Comparison of ENCODE assay signal across 19 cellular contexts in genomic region chr9:101270325-101270701, GRCh38.
DNase-seq lines count a peak whose midpoint lies in the region; ATAC-seq, FAIRE-seq and TF ChIP-seq lines count a peak whose summit lies in the region.
"Had no signal": no experiment of that assay in that cellular context is flagged by ENCODE, and none has a peak within 500 bp of the region (broad histone marks: within the 10 kb centered on the region; RNA-seq: fewer than 3 reads in every experiment).

No MANE protein-coding gene starts in this region.

- TF ChIP-seq POLR2A in A549 (IDR thresholded peaks at IDR 0.05; ENCODE audit: low read length) = no peak

- POLR2A ChIA-PET in A549 (lab: Yijun Ruan, JAX) = no interaction called here

- FAIRE-seq in A549 (lab: Jason Lieb, UNC) = no peak
- FAIRE-seq: GM12878, GM19239, HTR-8/SVneo, K562 had no signal

- H3K27ac ChIP-seq in A549 (no peak overlapping the region), HUES64 (ENCODE audit: low read depth, low read length) (0 out of 2 replicates have a peak overlapping the region, but pooled peaks have one; percentile 9), cingulate gyrus (ENCODE audit: low read depth, low read length) (peak overlapping the region; percentile 76), foreskin keratinocyte (no peak overlapping the region)

- no peaks in the 10 kb centered on the region for H3K36me3 ChIP-seq in HUES64 (ENCODE audit: insufficient read depth, low read length)

- H3K4me1 ChIP-seq in A549 = 0 out of 3 replicates have a peak, but pooled peaks cover 5% of the 10 kb centered on the region
- H3K4me1 ChIP-seq in HUES64 (ENCODE audit: insufficient read depth, low read length) = peaks cover 22% of the 10 kb centered on the region
- no peaks in the 10 kb centered on the region for H3K4me1 ChIP-seq in foreskin keratinocyte

- ATAC-seq in A549 (peak in 1 of 2 experiments; percentile 24; a peak in 1 of 6 replicates), foreskin keratinocyte (no peak), GM21786 (IDR thresholded peaks at IDR 0.05; ENCODE audit: unreplicated experiment) (no peak)
- ATAC-seq: GM12878, K562 had no signal

- CTCF ChIA-PET in A549 (lab: Yijun Ruan, JAX) = no interaction called here

- TF ChIP-seq RAD21 in A549 (conservative IDR thresholded peaks at IDR 0.05 in 1 of 2, IDR thresholded peaks at IDR 0.05 in 1 of 2) = no peak

- H3K9me3 ChIP-seq in A549 = no peaks in the 10 kb centered on the region
- H3K9me3 ChIP-seq in HUES64 (ENCODE audit: insufficient read depth, low read depth, low read length) = no peaks in the 10 kb centered on the region

- 26% methylated on average over 2 of the region's 2 CpGs for WGBS in A549 (ENCODE audit: missing lambda C conversion rate)
- 38% methylated on average over 2 of the region's 2 CpGs for whole genome bisulfite sequencing in HUES64

- H3K4me2 ChIP-seq in A549 = peak overlapping the region; percentile 23; the same call in 2 of the 3 replicates

- H3K9ac ChIP-seq in HUES64 (ENCODE audit: low read depth, low read length) = no peak overlapping the region

- TF ChIP-seq CTCF in A549 (IDR thresholded peaks at IDR 0.05) (no peak), foreskin keratinocyte (conservative IDR thresholded peaks at IDR 0.05) (no peak)

- TF ChIP-seq EP300 in A549 (IDR thresholded peaks at IDR 0.05) = no peak

- H3K4me3 ChIP-seq in A549 (no peak overlapping the region), HUES64 (ENCODE audit: low read length) (no peak overlapping the region)
- H3K4me3 ChIP-seq: GM12878, K562 had no signal

- peak in 1 of 2 experiments; percentile 3 for DNase-seq in A549 (ENCODE audit: low read depth in 1 of 2, low spot score in 1 of 2)
- DNase-seq in medulla oblongata (ENCODE audit: extremely low spot score) = peak; percentile 48
- no peak for DNase-seq in foreskin keratinocyte
- DNase-seq in effector CD8-positive, alpha-beta T cell (lab: John Stamatoyannopoulos, UW) = no peak
- no peak for DNase-seq in glomerular visceral epithelial cell (ENCODE audit: extremely low spot score)
- DNase-seq: AML-193; Calu3; CD4-positive, alpha-beta T cell; NCI-H1048; NCI-H146; NCI-H2107; NCI-H446 treated with DMSO at 0.1 percent for 48 hours had no signal

- no peaks in the 10 kb centered on the region for H3K27me3 ChIP-seq in HUES64 (ENCODE audit: insufficient read depth, low read length)
- H3K27me3 ChIP-seq in foreskin keratinocyte = no peaks in the 10 kb centered on the region

TF ChIP-seq in A549, 52 proteins besides CTCF, POLR2A, EP300 and RAD21:
- TF ChIP-seq HEYL (CRISPR knock-in tag; IDR thresholded peaks at IDR 0.05) (no peak), MAFK (IDR thresholded peaks at IDR 0.05; ENCODE audit: partially characterized antibody) (no peak), USF2 (IDR thresholded peaks at IDR 0.05) (no peak), KDM1A (IDR thresholded peaks at IDR 0.05; ENCODE audit: low read depth) (no peak), TP53 (CRISPR knock-in tag; IDR thresholded peaks at IDR 0.05) (no peak), FOXS1 (CRISPR knock-in tag; IDR thresholded peaks at IDR 0.05) (no peak), NFE2L2 (conservative IDR thresholded peaks at IDR 0.05; ENCODE audit: low read length) (no peak), RARB (CRISPR knock-in tag; IDR thresholded peaks at IDR 0.05) (no peak), JUN (IDR thresholded peaks at IDR 0.05) (no peak)

Comparison
In these comparisons a context has a peak if more than half of its experiments do, and no peak if none do; other contexts are left out.
1. H3K27ac ChIP-seq: peak in HUES64 (single experiment) and cingulate gyrus (single experiment); none in A549 (0 of 2) and foreskin keratinocyte (single experiment).